Comparison of ENCODE assay signal across 23 cellular contexts in genomic region chr22:49954991-49955580, GRCh38. TPM values are rescaled to one million over a fixed set of nuclear protein-coding genes. Genes with fewer than 3 reads are reported as not detected.
DNase-seq lines count a peak whose midpoint lies in the region; ATAC-seq, FAIRE-seq and TF ChIP-seq lines count a peak whose summit lies in the region.
"Had no signal": no experiment of that assay in that cellular context is flagged by ENCODE, and none has a peak within 500 bp of the region (broad histone marks: within the 10 kb centered on the region; RNA-seq: fewer than 3 reads in every experiment).

No MANE protein-coding gene starts in this region.

- H3K27ac Mint-ChIP-seq in Caco-2 (ENCODE audit: unreplicated experiment) = peak overlapping the region; percentile 48
- H3K27ac Mint-ChIP-seq in activated T-helper 17 cell treated with anti-CD3 and anti-CD28 coated beads, Interleukin-2, amount 50 U/mL, for 72 hours = no peak overlapping the region
- H3K27ac Mint-ChIP-seq: activated naive CD4-positive, alpha-beta T cell treated with anti-CD3 and anti-CD28 coated beads, Interleukin-2, amount 50 U/mL, for 24 hours; T-helper 17 cell had no signal

- peaks cover 15% of the 10 kb centered on the region for H3K36me3 Mint-ChIP-seq in Caco-2 (ENCODE audit: insufficient read depth, unreplicated experiment)
- H3K36me3 Mint-ChIP-seq in activated T-helper 17 cell treated with anti-CD3 and anti-CD28 coated beads, Interleukin-2, amount 50 U/mL, for 72 hours (ENCODE audit: low read depth) = no peaks in the 10 kb centered on the region
- H3K36me3 Mint-ChIP-seq: activated naive CD4-positive, alpha-beta T cell treated with anti-CD3 and anti-CD28 coated beads, Interleukin-2, amount 50 U/mL, for 24 hours had no signal

- no peaks in the 10 kb centered on the region; the same call in 1 of the 2 replicates for H3K23me2 ChIP-seq in H1 (ENCODE audit: low read depth, low read length)

- intact Hi-C loops in Caco-2 (cut with micrococcal nuclease; ENCODE audit: unreplicated experiment) = no loop called here
- intact Hi-C loops in spleen (cut with DNase I; ENCODE audit: low total_unique reads) = no loop called here

- H3K27me3 ChIP-seq in Caco-2 (replicated peaks; ENCODE audit: control insufficient read depth, insufficient read depth, low read length) (no peaks in the 10 kb centered on the region), H1 (replicated peaks in 1 of 4; ENCODE audit: control insufficient read depth in 3 of 4, extremely low read depth in 1 of 4, insufficient read depth in 3 of 4, low read length in 3 of 4) (peaks cover 0 to 10% (median 6%) of the 10 kb centered on the region in 4 experiments; a peak in 6 of 7 replicates), mesenchymal stem cell (ENCODE audit: control insufficient read depth in 1 of 2, insufficient read depth in 1 of 2, low read length in 2 of 2) (no peaks in the 10 kb centered on the region), spleen (replicated peaks in 1 of 7) (no peaks in the 10 kb centered on the region)
- H3K27me3 ChIP-seq: ovary had no signal

- H4K8ac ChIP-seq in H1 (ENCODE audit: extremely low read depth, insufficient read depth, low read length) = 0 out of 2 replicates have a peak overlapping the region, but pooled peaks have one; percentile 25
- H4K8ac ChIP-seq in mesenchymal stem cell (ENCODE audit: low read length) = no peak overlapping the region

- H2BK20ac ChIP-seq in H1 (ENCODE audit: low read length) = no peak overlapping the region

- no peak for ATAC-seq in activated T-helper 17 cell treated with anti-CD3 and anti-CD28 coated beads, Interleukin-2, amount 50 U/mL, for 72 hours (replicated peaks)
- no peak for ATAC-seq in HG03442 (IDR thresholded peaks at IDR 0.05; ENCODE audit: unreplicated experiment)
- ATAC-seq: T-helper 17 cell had no signal

- DNase-seq in Caco-2 (no peak), H1 (ENCODE audit: low read depth in 1 of 2, low spot score in 2 of 2) (no peak), mesenchymal stem cell (no peak), spleen (peak; percentile 75), foreskin fibroblast (no peak), ACHN (no peak)
- DNase-seq: activated CD4-positive, alpha-beta T cell treated with anti-CD3 and anti-CD28 coated beads, Interleukin-2, amount 50 U/mL, for 4 hours; activated T-cell treated with anti-CD3 and anti-CD28 coated beads, Interleukin-2, amount 50 U/mL, for 1 hour; KG1; NCI-H1048; NCI-H2081 treated with DMSO at 0.1 percent for 48 hours; NCI-H510A; T-helper 17 cell had no signal

- H2AFZ ChIP-seq in H1 (ENCODE audit: low read length) (no peak overlapping the region), mesenchymal stem cell (ENCODE audit: low read depth, low read length) (no peak overlapping the region)

- H3K27ac ChIP-seq in H1 (ENCODE audit: low read depth, low read length) (no peak overlapping the region), mesenchymal stem cell (ENCODE audit: low read length, poor library complexity, severe bottlenecking) (no peak overlapping the region), spleen (peak overlapping the region in 5 of 8 donors; percentile 71 to 92 (median 85))
- H3K27ac ChIP-seq: ovary, VCaP had no signal

- H2BK15ac ChIP-seq in H1 (ENCODE audit: low read length) (no peak overlapping the region), mesenchymal stem cell (ENCODE audit: low read depth, poor library complexity, severe bottlenecking) (no peak overlapping the region)

- H3K9me3 ChIP-seq in Caco-2 = no peaks in the 10 kb centered on the region
- H3K9me3 ChIP-seq in H1 (ENCODE audit: insufficient read depth in 2 of 2, low read depth in 1 of 2, low read length in 1 of 2) = no peaks in the 10 kb centered on the region
- no peaks in the 10 kb centered on the region for H3K9me3 ChIP-seq in mesenchymal stem cell (ENCODE audit: control insufficient read depth, low read length)
- H3K9me3 ChIP-seq in spleen = no peaks in the 10 kb centered on the region
- H3K9me3 ChIP-seq: ovary had no signal

- peaks cover 67% of the 10 kb centered on the region for H3K4me1 ChIP-seq in Caco-2
- H3K4me1 ChIP-seq in H1 (replicated peaks in 1 of 4; ENCODE audit: control insufficient read depth in 3 of 4, insufficient read depth in 4 of 4, low read length in 3 of 4) = peaks cover 0 to 19% (median 10%) of the 10 kb centered on the region in 4 experiments; a peak in 5 of 7 replicates
- peaks cover 55% of the 10 kb centered on the region for H3K4me1 ChIP-seq in mesenchymal stem cell (ENCODE audit: control insufficient read depth, insufficient read depth, low read depth, low read length)
- H3K4me1 ChIP-seq in spleen = peaks cover 9 to 80% (median 56%) of the 10 kb centered on the region in 6 donors

- H3K9ac ChIP-seq in H1 (replicated peaks in 1 of 4; ENCODE audit: extremely low read depth in 1 of 4, low read depth in 3 of 4, low read length in 3 of 4) = no peak overlapping the region
- no peak overlapping the region for H3K9ac ChIP-seq in mesenchymal stem cell (ENCODE audit: low read length)

- no peak overlapping the region for H3K4me3 Mint-ChIP-seq in Caco-2 (ENCODE audit: unreplicated experiment)
- no peak overlapping the region for H3K4me3 Mint-ChIP-seq in activated T-helper 17 cell treated with anti-CD3 and anti-CD28 coated beads, Interleukin-2, amount 50 U/mL, for 72 hours
- H3K4me3 Mint-ChIP-seq: activated naive CD4-positive, alpha-beta T cell treated with anti-CD3 and anti-CD28 coated beads, Interleukin-2, amount 50 U/mL, for 24 hours; T-helper 17 cell had no signal

- TF ChIP-seq POLR2A in H1 (IDR thresholded peaks at IDR 0.05; ENCODE audit: control extremely low read depth in 1 of 2, low read depth in 2 of 2, low read length in 2 of 2) (no peak), spleen (IDR thresholded peaks at IDR 0.05) (no peak)

- no peak overlapping the region for H3K4me3 ChIP-seq in Caco-2 (ENCODE audit: low read depth, low read length)
- no peak overlapping the region for H3K4me3 ChIP-seq in H1 (ENCODE audit: extremely low read depth in 1 of 4, insufficient read depth in 2 of 4, low read depth in 3 of 4, low read length in 4 of 4)
- H3K4me3 ChIP-seq in mesenchymal stem cell (ENCODE audit: insufficient read depth in 1 of 2, low read depth in 1 of 2, low read length in 2 of 2) = no peak overlapping the region
- no peak overlapping the region for H3K4me3 ChIP-seq in spleen
- H3K4me3 ChIP-seq in foreskin fibroblast (ENCODE audit: low read depth in 1 of 2, low read length in 2 of 2) = no peak overlapping the region
- H3K4me3 ChIP-seq: coronary artery, ovary, smooth muscle cell had no signal

- H4K91ac ChIP-seq in H1 (replicated peaks; ENCODE audit: insufficient read length, low read length) (no peak overlapping the region), mesenchymal stem cell (ENCODE audit: low read length) (peak overlapping the region; percentile 1)

- H3K4me2 ChIP-seq in H1 (ENCODE audit: insufficient read depth in 1 of 2, low read depth in 2 of 2, low read length in 2 of 2) (no peak overlapping the region), mesenchymal stem cell (ENCODE audit: low read length, poor library complexity, severe bottlenecking) (no peak overlapping the region)
- H3K4me2 ChIP-seq: smooth muscle cell had no signal

- no peaks in the 10 kb centered on the region for H3K27me3 Mint-ChIP-seq in Caco-2 (ENCODE audit: insufficient read depth, unreplicated experiment)
- no peaks in the 10 kb centered on the region for H3K27me3 Mint-ChIP-seq in activated T-helper 17 cell treated with anti-CD3 and anti-CD28 coated beads, Interleukin-2, amount 50 U/mL, for 72 hours
- H3K27me3 Mint-ChIP-seq: activated naive CD4-positive, alpha-beta T cell treated with anti-CD3 and anti-CD28 coated beads, Interleukin-2, amount 50 U/mL, for 24 hours; T-helper 17 cell had no signal

- no peak overlapping the region for H4K5ac ChIP-seq in H1 (ENCODE audit: insufficient read length, low read depth, low read length)

- FAIRE-seq in H1 (lab: Jason Lieb, UNC) = no peak
- FAIRE-seq: H54, keratinocyte, urothelium cell line had no signal

- H3K23ac ChIP-seq in H1 (ENCODE audit: insufficient read length) = no peak overlapping the region
- peak overlapping the region in 1 of 2 experiments; percentile 48 for H3K23ac ChIP-seq in mesenchymal stem cell (ENCODE audit: low read length in 2 of 2)

- H2BK120ac ChIP-seq in H1 (replicated peaks; ENCODE audit: low read depth, low read length) (no peak overlapping the region), mesenchymal stem cell (ENCODE audit: low read depth, low read length) (no peak overlapping the region)

- no peaks in the 10 kb centered on the region for H3K9me3 Mint-ChIP-seq in Caco-2 (ENCODE audit: unreplicated experiment)
- no peaks in the 10 kb centered on the region for H3K9me3 Mint-ChIP-seq in activated T-helper 17 cell treated with anti-CD3 and anti-CD28 coated beads, Interleukin-2, amount 50 U/mL, for 72 hours
- H3K9me3 Mint-ChIP-seq: activated naive CD4-positive, alpha-beta T cell treated with anti-CD3 and anti-CD28 coated beads, Interleukin-2, amount 50 U/mL, for 24 hours had no signal

- in situ Hi-C loops in ACHN (cut with HindIII; ENCODE audit: low pct_ligation_motif_present, low pct_unique_long_range_greater_than_20kb, low sequenced_read_pairs) = no loop called here

- no peaks in the 10 kb centered on the region for H3K79me2 ChIP-seq in H1 (ENCODE audit: control insufficient read depth in 1 of 2, insufficient read depth in 2 of 2, low read length in 2 of 2)

- H3K14ac ChIP-seq in H1 (ENCODE audit: insufficient read length) (no peak overlapping the region), mesenchymal stem cell (ENCODE audit: low read length in 2 of 2) (peak overlapping the region in 1 of 2 experiments; percentile 60)

- peaks cover 0 to 5% of the 10 kb centered on the region in 2 experiments for H4K20me1 ChIP-seq in H1 (replicated peaks in 1 of 2; ENCODE audit: control insufficient read depth in 1 of 2, insufficient read depth in 2 of 2, low read length in 2 of 2)

- H2BK12ac ChIP-seq in H1 (ENCODE audit: low read depth, low read length) (no peak overlapping the region), mesenchymal stem cell (ENCODE audit: low read length in 2 of 2) (no peak overlapping the region)

- CTCF ChIA-PET in Caco-2 (lab: Charles Lee) = no interaction called here
- CTCF ChIA-PET in H1 (lab: Charles Lee; ENCODE audit: partially characterized antibody) = interaction anchor here (1.5 to 1.8 kb wide), 2 partner anchors 16 to 28 kb away, joined by 5 to 6 read pairs; no protein-coding TSS in a partner anchor

- no peak overlapping the region for H3K56ac ChIP-seq in H1 (replicated peaks; ENCODE audit: insufficient read length, low read depth, low read length)

- BruUV-seq in Caco-2 (replicated peaks; lab: Mats Ljungman, UMichigan) = no TSS peak

- H3K36me3 ChIP-seq in Caco-2 (ENCODE audit: control insufficient read depth, insufficient read depth, low read length) (no peaks in the 10 kb centered on the region), H1 (ENCODE audit: control insufficient read depth in 2 of 4, insufficient read depth in 4 of 4, low read length in 3 of 4) (no peaks in the 10 kb centered on the region), mesenchymal stem cell (ENCODE audit: control insufficient read depth in 1 of 2, insufficient read depth in 2 of 2, low read depth in 1 of 2, low read length in 2 of 2) (no peaks in the 10 kb centered on the region), spleen (no peaks in the 10 kb centered on the region)
- H3K36me3 ChIP-seq: ovary had no signal

- no peaks in the 10 kb centered on the region for H3K79me1 ChIP-seq in H1 (ENCODE audit: low read depth, low read length)
- peaks cover 2% of the 10 kb centered on the region for H3K79me1 ChIP-seq in mesenchymal stem cell (replicated peaks; ENCODE audit: low read length, poor library complexity, severe bottlenecking)

- TF ChIP-seq RAD21 in H1 (IDR thresholded peaks at IDR 0.05 in 1 of 2, conservative IDR thresholded peaks at IDR 0.05 in 1 of 2; ENCODE audit: low read depth in 2 of 2, low read length in 2 of 2) = no peak

- H3K18ac ChIP-seq in H1 (ENCODE audit: extremely low read depth, low read length) (no peak overlapping the region), mesenchymal stem cell (ENCODE audit: low read depth in 1 of 2, low read length in 2 of 2) (peak overlapping the region in 1 of 2 experiments; percentile 11)

- no peak for TF ChIP-seq EP300 in H1 (IDR thresholded peaks at IDR 0.05; ENCODE audit: borderline replicate concordance in 1 of 2, low read depth in 2 of 2, low read length in 2 of 2)

- H2BK5ac ChIP-seq in H1 (ENCODE audit: low read depth, low read length) = no peak overlapping the region
- H2BK5ac ChIP-seq in mesenchymal stem cell (ENCODE audit: low read depth, low read length, poor library complexity, severe bottlenecking) = no peak overlapping the region

- TF ChIP-seq CTCF in Caco-2 (IDR thresholded peaks at IDR 0.05; ENCODE audit: insufficient read depth in 1 of 2, low read depth in 1 of 2, low read length in 1 of 2, severe bottlenecking in 1 of 2, unreplicated experiment in 1 of 2) (no peak), H1 (IDR thresholded peaks at IDR 0.05; ENCODE audit: control extremely low read depth in 1 of 3, insufficient read depth in 1 of 3, low read depth in 1 of 3, low read length in 3 of 3) (no peak), spleen (IDR thresholded peaks at IDR 0.05 in 8 of 11, conservative IDR thresholded peaks at IDR 0.05 in 3 of 11) (no peak), foreskin fibroblast (IDR thresholded peaks at IDR 0.05; ENCODE audit: low read depth, low read length) (no peak)

- H2AK5ac ChIP-seq in H1 (ENCODE audit: low read depth, low read length) (no peak overlapping the region), mesenchymal stem cell (ENCODE audit: low read length, severe bottlenecking) (no peak overlapping the region)

- H3K4me1 Mint-ChIP-seq in Caco-2 (ENCODE audit: low read depth, unreplicated experiment) = peaks cover 15% of the 10 kb centered on the region
- no peaks in the 10 kb centered on the region for H3K4me1 Mint-ChIP-seq in activated T-helper 17 cell treated with anti-CD3 and anti-CD28 coated beads, Interleukin-2, amount 50 U/mL, for 72 hours

- H3K4ac ChIP-seq in H1 (replicated peaks; ENCODE audit: insufficient read length, low read depth, low read length) = no peak overlapping the region
- no peak overlapping the region for H3K4ac ChIP-seq in mesenchymal stem cell (ENCODE audit: low read depth in 1 of 2, low read length in 2 of 2)

- POLR2A ChIA-PET in Caco-2 (lab: Charles Lee) = no interaction called here
- POLR2A ChIA-PET in H1 (lab: Charles Lee; ENCODE audit: partially characterized antibody) = interaction anchor here (1.0 to 2.5 kb wide), 5 partner anchors 9 to 36 kb away, joined by 3 to 7 read pairs (median 4); partner anchors contain the start of gene CRELD2

- 91% methylated on average over 15 of the region's 15 CpGs; no CpG with 5 or more reads in 1 of the 2 experiments for WGBS in H1 (ENCODE audit: extremely low coverage in 1 of 2, insufficient coverage in 1 of 2, insufficient read length in 1 of 2, insufficient replicate concordance in 2 of 2, low coverage in 1 of 2, low lambda C conversion rate in 2 of 2, missing lambda C conversion rate in 1 of 2), 2 experiments
- 90% methylated on average over 15 of the region's 15 CpGs for WGBS in mesenchymal stem cell
- WGBS in spleen, 5 donors = 77 to 88% (median 80%) methylated on average over 6 to 15 of the region's 15 CpGs

RNA-seq across cellular contexts. Expression of gene PIM3, which starts 5.5 kb away (rescaled TPM):
- total RNA-seq in Caco-2 (2022) (39.6 and 41.1 TPM in 2 replicates), spleen (100 to 1,000 TPM in 5 of 7 donors, 10 to 100 TPM in 2; 72.1 to 134 (median 109) TPM)
- total RNA-seq in H1 (2021; fragmentation: NEBNext Ultra II Directional; extraction: Animal tissue kit (Norgen Biotek cat#: 25700)) = 30.0 and 31.2 TPM in 2 replicates
- polyA plus RNA-seq in H1 (2011; rRNA removed) (22.6 and 40.2 TPM in 2 replicates), spleen (10 to 100 TPM; 49.5 to 84.4 (median 52.0) TPM)
- 20.5 TPM for polyA plus RNA-seq in H1 (2011; cell fraction: cytosol; rRNA removed)
- polyA plus RNA-seq in H1 (2011; cell fraction: nucleus; rRNA removed) = 43.4 TPM
- polyA plus RNA-seq in H1 (2012, experiment 1 of 2) = 16.0 to 28.8 TPM (median 24.5 TPM) in 4 replicates
- 23.8 TPM for polyA plus RNA-seq in H1 (2012, experiment 2 of 2)
- 20.9 TPM for polyA plus RNA-seq in H1 (2013, experiment 1 of 2)
- polyA plus RNA-seq in H1 (2013, experiment 2 of 2) = 21.1 TPM
- polyA minus RNA-seq in H1 (2011; rRNA and poly(A)+ RNA removed) = 3.8 and 3.9 TPM in 2 replicates
- 17.7 TPM for polyA minus RNA-seq in H1 (2011; cell fraction: cytosol; rRNA and poly(A)+ RNA removed)
- 20.5 TPM for polyA minus RNA-seq in H1 (2011; cell fraction: nucleus; rRNA and poly(A)+ RNA removed)
- 18.5 TPM for polyA plus RNA-seq in mesenchymal stem cell (2013, experiment 1 of 2)
- polyA plus RNA-seq in mesenchymal stem cell (2013, experiment 2 of 2) = 17.6 TPM
- 100 to 1,000 TPM in 1 of 2 donors, 10 to 100 TPM in 1; 94.8 to 235 TPM for total RNA-seq in activated T-helper 17 cell treated with anti-CD3 and anti-CD28 coated beads, Interleukin-2, amount 50 U/mL, for 72 hours

RNA-seq across cellular contexts. Expression of gene CRELD2, which starts 36.7 kb away (rescaled TPM):
- total RNA-seq in Caco-2 (2022) (38.1 and 43.3 TPM in 2 replicates), spleen (10 to 100 TPM; 23.2 to 46.3 (median 38.1) TPM)
- 36.6 and 39.4 TPM in 2 replicates for total RNA-seq in H1 (2021; fragmentation: NEBNext Ultra II Directional; extraction: Animal tissue kit (Norgen Biotek cat#: 25700))
- polyA plus RNA-seq in H1 (2011; rRNA removed) (24.5 and 34.3 TPM in 2 replicates), spleen (10 to 100 TPM; 16.2 to 26.3 (median 18.3) TPM)
- polyA plus RNA-seq in H1 (2011; cell fraction: cytosol; rRNA removed) = 35.6 TPM
- 52.5 TPM for polyA plus RNA-seq in H1 (2011; cell fraction: nucleus; rRNA removed)
- polyA plus RNA-seq in H1 (2012, experiment 1 of 2) = 19.3 to 35.8 TPM (median 34.6 TPM) in 4 replicates
- 23.7 TPM for polyA plus RNA-seq in H1 (2012, experiment 2 of 2)
- 24.9 TPM for polyA plus RNA-seq in H1 (2013, experiment 1 of 2)
- polyA plus RNA-seq in H1 (2013, experiment 2 of 2) = 26.3 TPM
- 6.1 and 8.2 TPM in 2 replicates for polyA minus RNA-seq in H1 (2011; rRNA and poly(A)+ RNA removed)
- 8.7 TPM for polyA minus RNA-seq in H1 (2011; cell fraction: cytosol; rRNA and poly(A)+ RNA removed)
- polyA minus RNA-seq in H1 (2011; cell fraction: nucleus; rRNA and poly(A)+ RNA removed) = 8.0 TPM
- polyA plus RNA-seq in mesenchymal stem cell (2013, experiment 1 of 2) = 37.9 TPM
- 35.8 TPM for polyA plus RNA-seq in mesenchymal stem cell (2013, experiment 2 of 2)
- total RNA-seq in activated T-helper 17 cell treated with anti-CD3 and anti-CD28 coated beads, Interleukin-2, amount 50 U/mL, for 72 hours = 10 to 100 TPM; 22.7 to 38.6 TPM

RNA-seq across cellular contexts. Expression of gene ALG12, which starts 36.8 kb away (rescaled TPM):
- total RNA-seq in Caco-2 (2022) (31.6 and 35.7 TPM in 2 replicates), spleen (10 to 100 TPM; 10.2 to 20.1 (median 13.3) TPM)
- total RNA-seq in H1 (2021; fragmentation: NEBNext Ultra II Directional; extraction: Animal tissue kit (Norgen Biotek cat#: 25700)) = 22.5 and 25.0 TPM in 2 replicates
- polyA plus RNA-seq in H1 (2011; rRNA removed) (13.4 and 24.1 TPM in 2 replicates), spleen (1 to 10 TPM; 5.7 to 7.1 (median 5.9) TPM)
- polyA plus RNA-seq in H1 (2011; cell fraction: cytosol; rRNA removed) = 16.1 TPM
- polyA plus RNA-seq in H1 (2011; cell fraction: nucleus; rRNA removed) = 28.5 TPM
- 14.6 to 25.7 TPM (median 22.3 TPM) in 4 replicates for polyA plus RNA-seq in H1 (2012, experiment 1 of 2)
- polyA plus RNA-seq in H1 (2012, experiment 2 of 2) = 19.9 TPM
- 23.8 TPM for polyA plus RNA-seq in H1 (2013, experiment 1 of 2)
- 25.7 TPM for polyA plus RNA-seq in H1 (2013, experiment 2 of 2)
- 20.3 and 23.2 TPM in 2 replicates for polyA minus RNA-seq in H1 (2011; rRNA and poly(A)+ RNA removed)
- polyA minus RNA-seq in H1 (2011; cell fraction: cytosol; rRNA and poly(A)+ RNA removed) = 11.2 TPM
- polyA minus RNA-seq in H1 (2011; cell fraction: nucleus; rRNA and poly(A)+ RNA removed) = 7.9 TPM
- 20.9 TPM for polyA plus RNA-seq in mesenchymal stem cell (2013, experiment 1 of 2)
- polyA plus RNA-seq in mesenchymal stem cell (2013, experiment 2 of 2) = 21.2 TPM
- 10 to 100 TPM; 19.5 to 21.9 TPM for total RNA-seq in activated T-helper 17 cell treated with anti-CD3 and anti-CD28 coated beads, Interleukin-2, amount 50 U/mL, for 72 hours

RNA-seq across cellular contexts. Expression of gene IL17REL, which starts 57.5 kb away (rescaled TPM):
- not detected in 2 replicates for total RNA-seq in Caco-2 (2022)
- 0.08 and 0.20 TPM in 2 replicates for total RNA-seq in H1 (2021; fragmentation: NEBNext Ultra II Directional; extraction: Animal tissue kit (Norgen Biotek cat#: 25700))
- polyA plus RNA-seq in H1 (2011; rRNA removed) = 0.15 and 0.17 TPM in 2 replicates
- polyA plus RNA-seq in H1 (2011; cell fraction: cytosol; rRNA removed) = 0.18 TPM
- polyA plus RNA-seq in H1 (2011; cell fraction: nucleus; rRNA removed) = 0.63 TPM
- polyA plus RNA-seq in H1 (2012, experiment 1 of 2) = 0.10 to 0.20 TPM (median 0.13 TPM) in 4 replicates
- polyA plus RNA-seq in H1 (2012, experiment 2 of 2) = not detected
- 0.04 TPM for polyA plus RNA-seq in H1 (2013, experiment 1 of 2)
- 0.02 TPM for polyA plus RNA-seq in H1 (2013, experiment 2 of 2)
- 0.06 and 0.12 TPM in 2 replicates for polyA minus RNA-seq in H1 (2011; rRNA and poly(A)+ RNA removed)
- polyA minus RNA-seq in H1 (2011; cell fraction: cytosol; rRNA and poly(A)+ RNA removed) = 0.29 TPM
- 0.90 TPM for polyA minus RNA-seq in H1 (2011; cell fraction: nucleus; rRNA and poly(A)+ RNA removed)
- polyA plus RNA-seq in mesenchymal stem cell (2013, experiment 1 of 2) = 0.06 TPM
- polyA plus RNA-seq in mesenchymal stem cell (2013, experiment 2 of 2) = 0.08 TPM
- total RNA-seq in spleen = 1 to 10 TPM in 2 of 7 donors, under 1 TPM in 5; 0.23 to 1.9 (median 0.94) TPM
- polyA plus RNA-seq in spleen = 1 to 10 TPM in 1 of 3 donors, under 1 TPM in 2; 0.21 to 1.2 (median 0.33) TPM
- total RNA-seq in activated T-helper 17 cell treated with anti-CD3 and anti-CD28 coated beads, Interleukin-2, amount 50 U/mL, for 72 hours = under 1 TPM; 0.09 to 0.42 TPM
- total RNA-seq: T-helper 17 cell had no signal
- polyA plus RNA-seq: keratinocyte, smooth muscle cell had no signal

Comparison
In these comparisons a context has a peak if more than half of its experiments do, and no peak if none do; other contexts are left out.
1. H3K27ac ChIP-seq: peak in spleen (5 of 8); none in H1 (single experiment) and mesenchymal stem cell (single experiment).